1 cellular context compared by ENCODE assay signal in genomic region chr12:102939670-102940222, GRCh38.
A peak's percentile ranks its signal among the peaks of the same experiment; 100 is the strongest.
TF ChIP-seq lines count a peak whose summit lies in the region.

No MANE protein-coding gene starts in this region.

TF ChIP-seq in HepG2, 621 proteins besides CTCF, POLR2A, EP300 and RAD21 (continued from another document and continues in another):
- TF ChIP-seq E2F2 (CRISPR knock-in tag; IDR thresholded peaks at IDR 0.05; ENCODE audit: borderline replicate concordance) (no peak), ZNF841 (CRISPR knock-in tag; IDR thresholded peaks at IDR 0.05; ENCODE audit: borderline replicate concordance) (no peak), SAP130 (CRISPR knock-in tag; IDR thresholded peaks at IDR 0.05; ENCODE audit: low read depth) (peak; percentile 19; the same call in 1 of the 2 replicates), ATF7 (IDR thresholded peaks at IDR 0.05) (no peak), ATF7 (CRISPR knock-in tag; IDR thresholded peaks at IDR 0.05) (no peak), ZNF383 (CRISPR knock-in tag; IDR thresholded peaks at IDR 0.05; ENCODE audit: borderline replicate concordance) (no peak), ZNF646 (CRISPR knock-in tag; IDR thresholded peaks at IDR 0.05) (no peak), HNRNPH1 (optimal IDR thresholded peaks at IDR 0.05; ENCODE audit: low read depth, low read length) (no peak), TEAD3 (CRISPR knock-in tag; optimal IDR thresholded peaks at IDR 0.05; ENCODE audit: borderline replicate concordance) (peak; percentile 29), ZNF382 (CRISPR knock-in tag; IDR thresholded peaks at IDR 0.05; ENCODE audit: borderline replicate concordance) (no peak), ZNF234 (CRISPR knock-in tag; conservative IDR thresholded peaks at IDR 0.05) (no peak), DRAP1 (CRISPR knock-in tag; IDR thresholded peaks at IDR 0.05) (no peak), ZNF513 (CRISPR knock-in tag; conservative IDR thresholded peaks at IDR 0.05) (no peak), GABPA (IDR thresholded peaks at IDR 0.05; ENCODE audit: low read depth, low read length) (no peak), GABPA (CRISPR knock-in tag; IDR thresholded peaks at IDR 0.05; ENCODE audit: low read depth) (no peak), ARNTL (CRISPR knock-in tag; IDR thresholded peaks at IDR 0.05) (no peak), ZNF10 (CRISPR knock-in tag; IDR thresholded peaks at IDR 0.05; ENCODE audit: borderline replicate concordance, low read depth) (no peak), ZNF562 (CRISPR knock-in tag; IDR thresholded peaks at IDR 0.05; ENCODE audit: borderline replicate concordance) (no peak), ZNF441 (CRISPR knock-in tag; IDR thresholded peaks at IDR 0.05; ENCODE audit: borderline replicate concordance) (no peak)
- TF ChIP-seq, protein P1, sequence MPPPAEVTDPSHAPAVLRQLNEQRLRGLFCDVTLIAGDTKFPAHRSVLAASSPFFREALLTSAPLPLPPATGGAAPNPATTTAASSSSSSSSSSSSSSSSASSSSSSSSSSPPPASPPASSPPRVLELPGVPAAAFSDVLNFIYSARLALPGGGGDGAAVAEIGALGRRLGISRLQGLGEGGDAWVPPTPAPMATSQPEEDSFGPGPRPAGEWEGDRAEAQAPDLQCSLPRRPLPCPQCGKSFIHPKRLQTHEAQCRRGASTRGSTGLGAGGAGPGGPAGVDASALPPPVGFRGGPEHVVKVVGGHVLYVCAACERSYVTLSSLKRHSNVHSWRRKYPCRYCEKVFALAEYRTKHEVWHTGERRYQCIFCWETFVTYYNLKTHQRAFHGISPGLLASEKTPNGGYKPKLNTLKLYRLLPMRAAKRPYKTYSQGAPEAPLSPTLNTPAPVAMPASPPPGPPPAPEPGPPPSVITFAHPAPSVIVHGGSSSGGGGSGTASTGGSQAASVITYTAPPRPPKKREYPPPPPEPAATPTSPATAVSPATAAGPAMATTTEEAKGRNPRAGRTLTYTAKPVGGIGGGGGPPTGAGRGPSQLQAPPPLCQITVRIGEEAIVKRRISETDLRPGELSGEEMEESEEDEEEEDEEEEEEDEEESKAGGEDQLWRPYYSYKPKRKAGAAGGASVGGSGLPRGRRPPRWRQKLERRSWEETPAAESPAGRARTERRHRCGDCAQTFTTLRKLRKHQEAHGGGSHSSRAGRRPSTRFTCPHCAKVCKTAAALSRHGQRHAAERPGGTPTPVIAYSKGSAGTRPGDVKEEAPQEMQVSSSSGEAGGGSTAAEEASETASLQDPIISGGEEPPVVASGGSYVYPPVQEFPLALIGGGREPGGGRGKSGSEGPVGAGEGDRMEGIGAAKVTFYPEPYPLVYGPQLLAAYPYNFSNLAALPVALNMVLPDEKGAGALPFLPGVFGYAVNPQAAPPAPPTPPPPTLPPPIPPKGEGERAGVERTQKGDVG (CRISPR knock-in tag; IDR thresholded peaks at IDR 0.05; ENCODE audit: borderline replicate concordance): no peak
- TF ChIP-seq, protein P2, sequence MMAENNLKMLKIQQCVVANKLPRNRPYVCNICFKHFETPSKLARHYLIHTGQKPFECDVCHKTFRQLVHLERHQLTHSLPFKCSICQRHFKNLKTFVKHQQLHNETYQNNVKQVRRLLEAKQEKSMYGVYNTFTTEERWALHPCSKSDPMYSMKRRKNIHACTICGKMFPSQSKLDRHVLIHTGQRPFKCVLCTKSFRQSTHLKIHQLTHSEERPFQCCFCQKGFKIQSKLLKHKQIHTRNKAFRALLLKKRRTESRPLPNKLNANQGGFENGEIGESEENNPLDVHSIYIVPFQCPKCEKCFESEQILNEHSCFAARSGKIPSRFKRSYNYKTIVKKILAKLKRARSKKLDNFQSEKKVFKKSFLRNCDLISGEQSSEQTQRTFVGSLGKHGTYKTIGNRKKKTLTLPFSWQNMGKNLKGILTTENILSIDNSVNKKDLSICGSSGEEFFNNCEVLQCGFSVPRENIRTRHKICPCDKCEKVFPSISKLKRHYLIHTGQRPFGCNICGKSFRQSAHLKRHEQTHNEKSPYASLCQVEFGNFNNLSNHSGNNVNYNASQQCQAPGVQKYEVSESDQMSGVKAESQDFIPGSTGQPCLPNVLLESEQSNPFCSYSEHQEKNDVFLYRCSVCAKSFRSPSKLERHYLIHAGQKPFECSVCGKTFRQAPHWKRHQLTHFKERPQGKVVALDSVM (CRISPR knock-in tag; IDR thresholded peaks at IDR 0.05): no peak
- TF ChIP-seq, protein P3, sequence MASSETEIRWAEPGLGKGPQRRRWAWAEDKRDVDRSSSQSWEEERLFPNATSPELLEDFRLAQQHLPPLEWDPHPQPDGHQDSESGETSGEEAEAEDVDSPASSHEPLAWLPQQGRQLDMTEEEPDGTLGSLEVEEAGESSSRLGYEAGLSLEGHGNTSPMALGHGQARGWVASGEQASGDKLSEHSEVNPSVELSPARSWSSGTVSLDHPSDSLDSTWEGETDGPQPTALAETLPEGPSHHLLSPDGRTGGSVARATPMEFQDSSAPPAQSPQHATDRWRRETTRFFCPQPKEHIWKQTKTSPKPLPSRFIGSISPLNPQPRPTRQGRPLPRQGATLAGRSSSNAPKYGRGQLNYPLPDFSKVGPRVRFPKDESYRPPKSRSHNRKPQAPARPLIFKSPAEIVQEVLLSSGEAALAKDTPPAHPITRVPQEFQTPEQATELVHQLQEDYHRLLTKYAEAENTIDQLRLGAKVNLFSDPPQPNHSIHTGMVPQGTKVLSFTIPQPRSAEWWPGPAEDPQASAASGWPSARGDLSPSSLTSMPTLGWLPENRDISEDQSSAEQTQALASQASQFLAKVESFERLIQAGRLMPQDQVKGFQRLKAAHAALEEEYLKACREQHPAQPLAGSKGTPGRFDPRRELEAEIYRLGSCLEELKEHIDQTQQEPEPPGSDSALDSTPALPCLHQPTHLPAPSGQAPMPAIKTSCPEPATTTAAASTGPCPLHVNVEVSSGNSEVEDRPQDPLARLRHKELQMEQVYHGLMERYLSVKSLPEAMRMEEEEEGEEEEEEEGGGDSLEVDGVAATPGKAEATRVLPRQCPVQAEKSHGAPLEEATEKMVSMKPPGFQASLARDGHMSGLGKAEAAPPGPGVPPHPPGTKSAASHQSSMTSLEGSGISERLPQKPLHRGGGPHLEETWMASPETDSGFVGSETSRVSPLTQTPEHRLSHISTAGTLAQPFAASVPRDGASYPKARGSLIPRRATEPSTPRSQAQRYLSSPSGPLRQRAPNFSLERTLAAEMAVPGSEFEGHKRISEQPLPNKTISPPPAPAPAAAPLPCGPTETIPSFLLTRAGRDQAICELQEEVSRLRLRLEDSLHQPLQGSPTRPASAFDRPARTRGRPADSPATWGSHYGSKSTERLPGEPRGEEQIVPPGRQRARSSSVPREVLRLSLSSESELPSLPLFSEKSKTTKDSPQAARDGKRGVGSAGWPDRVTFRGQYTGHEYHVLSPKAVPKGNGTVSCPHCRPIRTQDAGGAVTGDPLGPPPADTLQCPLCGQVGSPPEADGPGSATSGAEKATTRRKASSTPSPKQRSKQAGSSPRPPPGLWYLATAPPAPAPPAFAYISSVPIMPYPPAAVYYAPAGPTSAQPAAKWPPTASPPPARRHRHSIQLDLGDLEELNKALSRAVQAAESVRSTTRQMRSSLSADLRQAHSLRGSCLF (CRISPR knock-in tag; IDR thresholded peaks at IDR 0.05; ENCODE audit: borderline replicate concordance): no peak
- TF ChIP-seq, protein P4, sequence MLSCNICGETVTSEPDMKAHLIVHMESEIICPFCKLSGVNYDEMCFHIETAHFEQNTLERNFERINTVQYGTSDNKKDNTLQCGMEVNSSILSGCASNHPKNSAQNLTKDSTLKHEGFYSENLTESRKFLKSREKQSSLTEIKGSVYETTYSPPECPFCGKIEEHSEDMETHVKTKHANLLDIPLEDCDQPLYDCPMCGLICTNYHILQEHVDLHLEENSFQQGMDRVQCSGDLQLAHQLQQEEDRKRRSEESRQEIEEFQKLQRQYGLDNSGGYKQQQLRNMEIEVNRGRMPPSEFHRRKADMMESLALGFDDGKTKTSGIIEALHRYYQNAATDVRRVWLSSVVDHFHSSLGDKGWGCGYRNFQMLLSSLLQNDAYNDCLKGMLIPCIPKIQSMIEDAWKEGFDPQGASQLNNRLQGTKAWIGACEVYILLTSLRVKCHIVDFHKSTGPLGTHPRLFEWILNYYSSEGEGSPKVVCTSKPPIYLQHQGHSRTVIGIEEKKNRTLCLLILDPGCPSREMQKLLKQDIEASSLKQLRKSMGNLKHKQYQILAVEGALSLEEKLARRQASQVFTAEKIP (CRISPR knock-in tag; IDR thresholded peaks at IDR 0.05; ENCODE audit: borderline replicate concordance): no peak
- TF ChIP-seq, protein P5, sequence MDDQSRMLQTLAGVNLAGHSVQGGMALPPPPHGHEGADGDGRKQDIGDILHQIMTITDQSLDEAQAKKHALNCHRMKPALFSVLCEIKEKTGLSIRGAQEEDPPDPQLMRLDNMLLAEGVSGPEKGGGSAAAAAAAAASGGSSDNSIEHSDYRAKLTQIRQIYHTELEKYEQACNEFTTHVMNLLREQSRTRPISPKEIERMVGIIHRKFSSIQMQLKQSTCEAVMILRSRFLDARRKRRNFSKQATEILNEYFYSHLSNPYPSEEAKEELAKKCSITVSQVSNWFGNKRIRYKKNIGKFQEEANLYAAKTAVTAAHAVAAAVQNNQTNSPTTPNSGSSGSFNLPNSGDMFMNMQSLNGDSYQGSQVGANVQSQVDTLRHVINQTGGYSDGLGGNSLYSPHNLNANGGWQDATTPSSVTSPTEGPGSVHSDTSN (CRISPR knock-in tag; IDR thresholded peaks at IDR 0.05; ENCODE audit: borderline replicate concordance): no peak
